25 cellular contexts compared by ENCODE assay signal in genomic region chr5:78242001-78242400, GRCh38. TPM values are rescaled to one million over a fixed set of nuclear protein-coding genes. Genes with fewer than 3 reads are reported as not detected.
DNase-seq lines count a peak whose midpoint lies in the region; ATAC-seq and TF ChIP-seq lines count a peak whose summit lies in the region.
"Had no signal": no experiment of that assay in that cellular context is flagged by ENCODE, and none has a peak within 500 bp of the region (broad histone marks: within the 10 kb centered on the region; RNA-seq: fewer than 3 reads in every experiment).

No MANE protein-coding gene starts in this region.

- H3K4me3 Mint-ChIP-seq in activated CD4-positive, alpha-beta T cell treated with anti-CD3 and anti-CD28 coated beads, Interleukin-2, amount 10 ng/mL, durations not matched to agents 7 days and 5 days = no peak overlapping the region
- H3K4me3 Mint-ChIP-seq in activated CD4-positive, alpha-beta T cell treated with anti-CD3 and anti-CD28 coated beads for 36 hours = no peak overlapping the region

- no peaks in the 10 kb centered on the region for H3K9me3 Mint-ChIP-seq in activated CD4-positive, alpha-beta T cell treated with anti-CD3 and anti-CD28 coated beads, Interleukin-2, amount 10 ng/mL, durations not matched to agents 7 days and 5 days
- no peaks in the 10 kb centered on the region for H3K9me3 Mint-ChIP-seq in activated CD4-positive, alpha-beta T cell treated with anti-CD3 and anti-CD28 coated beads for 36 hours (ENCODE audit: low read depth)

- peak overlapping the region; percentile 53 to 74 for H3K27ac ChIP-seq in testis
- H3K27ac ChIP-seq: 22Rv1, HL-60, RWPE1 had no signal

- no peak for TF ChIP-seq CTCF in fibroblast of villous mesenchyme (IDR thresholded peaks at IDR 0.05; ENCODE audit: insufficient read depth, low read depth, low read length)
- no peak for TF ChIP-seq CTCF in testis (IDR thresholded peaks at IDR 0.05)

- CTCF ChIA-PET in activated CD4-positive, alpha-beta T cell treated with anti-CD3 and anti-CD28 coated beads, Interleukin-2, amount 10 ng/mL, durations not matched to agents 7 days and 5 days (lab: Charles Lee) = no interaction called here
- CTCF ChIA-PET in activated CD4-positive, alpha-beta T cell treated with anti-CD3 and anti-CD28 coated beads for 36 hours (lab: Charles Lee) = no interaction called here
- CTCF ChIA-PET in HEK293T (lab: Yijun Ruan, JAX) = interaction anchor here (0.6 kb wide), 1 partner anchor 302 kb away, joined by 3 read pairs; no protein-coding TSS in a partner anchor

- TF ChIP-seq POLR2A in testis (IDR thresholded peaks at IDR 0.05) = no peak

- WGBS in testis, 2 donors = 84 to 90% methylated on average over 1 of the region's 1 CpG

- DNase-seq in activated CD4-positive, alpha-beta T cell treated with anti-CD3 and anti-CD28 coated beads, Interleukin-2, amount 10 ng/mL, durations not matched to agents 7 days and 5 days = no peak
- no peak for DNase-seq in activated CD4-positive, alpha-beta T cell treated with anti-CD3 and anti-CD28 coated beads for 36 hours
- DNase-seq in HEK293T (ENCODE audit: extremely low spot score) (no peak), fibroblast of villous mesenchyme (ENCODE audit: low read depth) (peak; percentile 73), testis (no peak), ureter (ENCODE audit: low spot score) (no peak), left colon (no peak)
- DNase-seq: ACHN; DMS79; NCI-H1092; NCI-H1436; NCI-H2029; NCI-H226; NCI-H524; NCI-H774; NK-92 treated with Interleukin-12 subunit alpha and Interleukin-12 subunit beta, amount 100 ng/mL, for 24 hours; SHP77 treated with DMSO at 0.1 percent for 48 hours; SK-N-SH had no signal

- no peaks in the 10 kb centered on the region for H3K27me3 Mint-ChIP-seq in activated CD4-positive, alpha-beta T cell treated with anti-CD3 and anti-CD28 coated beads, Interleukin-2, amount 10 ng/mL, durations not matched to agents 7 days and 5 days
- H3K27me3 Mint-ChIP-seq in activated CD4-positive, alpha-beta T cell treated with anti-CD3 and anti-CD28 coated beads for 36 hours = no peaks in the 10 kb centered on the region

- no peaks in the 10 kb centered on the region for H3K27me3 ChIP-seq in testis

- peaks cover 10% of the 10 kb centered on the region for H3K36me3 Mint-ChIP-seq in activated CD4-positive, alpha-beta T cell treated with anti-CD3 and anti-CD28 coated beads, Interleukin-2, amount 10 ng/mL, durations not matched to agents 7 days and 5 days (ENCODE audit: low read depth)
- peaks cover 14% of the 10 kb centered on the region for H3K36me3 Mint-ChIP-seq in activated CD4-positive, alpha-beta T cell treated with anti-CD3 and anti-CD28 coated beads for 36 hours (ENCODE audit: low read depth)

- no peaks in the 10 kb centered on the region for H3K4me1 Mint-ChIP-seq in activated CD4-positive, alpha-beta T cell treated with anti-CD3 and anti-CD28 coated beads, Interleukin-2, amount 10 ng/mL, durations not matched to agents 7 days and 5 days
- H3K4me1 Mint-ChIP-seq in activated CD4-positive, alpha-beta T cell treated with anti-CD3 and anti-CD28 coated beads for 36 hours = no peaks in the 10 kb centered on the region

- H3K36me3 ChIP-seq in testis (ENCODE audit: low read depth, missing control alignments) = no peaks in the 10 kb centered on the region

- H3K4me3 ChIP-seq in fibroblast of villous mesenchyme (ENCODE audit: low read depth, low read length) = no peak overlapping the region
- H3K4me3 ChIP-seq in testis = no peak overlapping the region
- H3K4me3 ChIP-seq: K562 had no signal

- no peaks in the 10 kb centered on the region for H3K9me3 ChIP-seq in testis
- H3K9me3 ChIP-seq: SK-N-SH had no signal

- POLR2A ChIA-PET in activated CD4-positive, alpha-beta T cell treated with anti-CD3 and anti-CD28 coated beads, Interleukin-2, amount 10 ng/mL, durations not matched to agents 7 days and 5 days (lab: Charles Lee) = no interaction called here
- POLR2A ChIA-PET in activated CD4-positive, alpha-beta T cell treated with anti-CD3 and anti-CD28 coated beads for 36 hours (lab: Charles Lee) = no interaction called here
- POLR2A ChIA-PET in HEK293T (lab: Yijun Ruan, JAX) = no interaction called here

- H3K4me1 ChIP-seq in testis = peaks cover 20% of the 10 kb centered on the region

- no peak for ATAC-seq in activated CD4-positive, alpha-beta T cell treated with anti-CD3 and anti-CD28 coated beads for 36 hours
- no peak for ATAC-seq in GM19397 (IDR thresholded peaks at IDR 0.05; ENCODE audit: unreplicated experiment)
- ATAC-seq in left colon = no peak
- ATAC-seq: HCT116, HepG2, K562 had no signal

- H3K27ac Mint-ChIP-seq in activated CD4-positive, alpha-beta T cell treated with anti-CD3 and anti-CD28 coated beads, Interleukin-2, amount 10 ng/mL, durations not matched to agents 7 days and 5 days = peak overlapping the region; percentile 20
- no peak overlapping the region for H3K27ac Mint-ChIP-seq in activated CD4-positive, alpha-beta T cell treated with anti-CD3 and anti-CD28 coated beads for 36 hours

- intact Hi-C loops in activated CD4-positive, alpha-beta T cell treated with anti-CD3 and anti-CD28 coated beads for 36 hours (cut with DNase I, micrococcal nuclease) = no loop called here
- intact Hi-C loops in testis (cut with DNase I; ENCODE audit: low total_unique reads) (no loop called here), left colon (cut with DNase I, micrococcal nuclease) (no loop called here)

TF ChIP-seq in HEK293T, 16 proteins besides CTCF, POLR2A, EP300 and RAD21:
- TF ChIP-seq FOXM1 (IDR thresholded peaks at IDR 0.05; ENCODE audit: borderline replicate concordance) (no peak), PKNOX1 (IDR thresholded peaks at IDR 0.05) (0 out of 2 replicates have a peak, but pooled peaks have one; percentile 7)

RNA-seq across cellular contexts. Expression of gene AP3B1, which starts 52.5 kb away (rescaled TPM):
- 10 to 100 TPM; 39.4 to 52.3 TPM for total RNA-seq in activated CD4-positive, alpha-beta T cell treated with anti-CD3 and anti-CD28 coated beads, Interleukin-2, amount 10 ng/mL, durations not matched to agents 7 days and 5 days
- total RNA-seq in activated CD4-positive, alpha-beta T cell treated with anti-CD3 and anti-CD28 coated beads for 36 hours = 10 to 100 TPM; 41.2 to 55.7 TPM
- total RNA-seq in fibroblast of villous mesenchyme = 78.6 and 113 TPM in 2 replicates
- 10 to 100 TPM; 74.0 to 77.3 TPM for total RNA-seq in testis
- polyA plus RNA-seq in testis (ENCODE audit: insufficient read depth, low read depth, low replicate concordance) = 32.0 TPM
- total RNA-seq in ureter = 53.2 TPM
- 10 to 100 TPM; 51.3 to 55.6 TPM for total RNA-seq in left colon
